Comparison of ENCODE assay signal across 16 cellular contexts in the genomic region with DNA sequence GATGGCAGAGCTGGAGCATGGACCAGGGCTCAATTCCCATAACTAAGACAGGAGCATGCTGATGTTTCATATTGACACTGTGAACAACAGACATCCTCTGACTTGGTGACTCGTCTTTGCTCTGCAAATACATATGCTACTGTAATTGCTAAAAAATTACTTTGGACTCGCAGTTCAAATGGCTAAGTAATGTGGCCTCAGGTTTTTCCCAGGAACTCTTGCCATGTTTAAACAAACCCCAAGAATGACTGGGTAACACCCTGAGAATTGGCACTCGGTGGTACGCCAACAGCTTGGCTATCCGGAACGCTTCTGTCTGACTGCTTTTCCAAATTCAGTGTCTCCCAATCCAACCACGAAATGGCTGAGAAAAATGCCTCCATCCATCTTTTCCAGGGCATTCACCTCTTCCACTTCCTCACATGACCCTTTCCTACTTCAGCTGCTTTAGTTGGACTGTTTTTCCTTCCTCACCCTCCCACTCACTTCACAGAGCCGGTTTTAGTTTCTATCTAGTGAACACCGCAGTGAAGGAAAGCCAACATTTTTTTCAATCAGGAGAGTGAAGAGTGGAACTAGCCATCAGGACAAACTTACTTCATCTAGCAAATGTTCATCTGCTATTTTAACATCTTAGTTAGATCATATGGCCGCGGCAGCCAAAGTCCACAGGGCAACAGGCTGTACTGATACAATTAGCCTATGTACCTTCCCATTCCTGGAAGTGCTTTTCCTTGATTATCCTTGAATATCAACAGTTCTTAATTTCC.
DNase-seq lines count a peak whose midpoint lies in the region; ATAC-seq and TF ChIP-seq lines count a peak whose summit lies in the region.
"Had no signal": no experiment of that assay in that cellular context is flagged by ENCODE, and none has a peak within 500 bp of the region (broad histone marks: within the 10 kb centered on the region; RNA-seq: fewer than 3 reads in every experiment).

No MANE protein-coding gene starts in this region.

- CTCF ChIA-PET in CD4-positive, alpha-beta T cell (lab: Charles Lee), result no interaction called here

- H3K27ac Mint-ChIP-seq in CD4-positive, alpha-beta T cell, result no peak overlapping the region
- H3K27ac Mint-ChIP-seq: CD4-positive, alpha-beta memory T cell; WTC11 had no signal

- no peak overlapping the region for H3K4me3 Mint-ChIP-seq in CD4-positive, alpha-beta T cell
- H3K4me3 Mint-ChIP-seq: CD4-positive, alpha-beta memory T cell; WTC11 had no signal

- H3K36me3 ChIP-seq in RWPE2 (ENCODE audit: low read depth), result no peaks in the 10 kb centered on the region
- H3K36me3 ChIP-seq in skeletal muscle satellite cell (ENCODE audit: insufficient read depth, low read length), result no peaks in the 10 kb centered on the region

- H3K4me1 ChIP-seq in RWPE2 (ENCODE audit: insufficient read depth, poor library complexity, severe bottlenecking) (peaks cover 58% of the 10 kb centered on the region), skeletal muscle satellite cell (ENCODE audit: control insufficient read depth, insufficient read depth, low read length) (peaks cover 48% of the 10 kb centered on the region)

- no peaks in the 10 kb centered on the region for H3K9me3 ChIP-seq in RWPE2 (ENCODE audit: severe bottlenecking)
- H3K9me3 ChIP-seq in skeletal muscle satellite cell (replicated peaks; ENCODE audit: low read length), result no peaks in the 10 kb centered on the region
- no peaks in the 10 kb centered on the region for H3K9me3 ChIP-seq in CD4-positive, alpha-beta T cell (ENCODE audit: control insufficient read depth, low read length)

- no peaks in the 10 kb centered on the region for H3K4me1 Mint-ChIP-seq in CD4-positive, alpha-beta T cell (ENCODE audit: low read depth)

- TF ChIP-seq CTCF in RWPE2 (IDR thresholded peaks at IDR 0.05; ENCODE audit: poor library complexity, severe bottlenecking) (no peak), fibroblast of the aortic adventitia (IDR thresholded peaks at IDR 0.05; ENCODE audit: insufficient read depth, low read length) (no peak)
- no peak for TF ChIP-seq CTCF in CD4-positive, alpha-beta T cell (IDR thresholded peaks at IDR 0.05)

- no peaks in the 10 kb centered on the region for H3K36me3 Mint-ChIP-seq in CD4-positive, alpha-beta T cell (ENCODE audit: low read depth)
- H3K36me3 Mint-ChIP-seq: CD4-positive, alpha-beta memory T cell; WTC11 had no signal

- peak overlapping the region; percentile 95 for H3K27ac ChIP-seq in RWPE2 (ENCODE audit: poor library complexity, severe bottlenecking)
- H3K27ac ChIP-seq in CD4-positive, alpha-beta T cell (ENCODE audit: low read depth, low read length), result no peak overlapping the region
- H3K27ac ChIP-seq: 22Rv1 had no signal

- H3K4me2 ChIP-seq in skeletal muscle satellite cell (ENCODE audit: low read length), result peak overlapping the region; percentile 48

- POLR2A ChIA-PET in CD4-positive, alpha-beta T cell (lab: Charles Lee), result no interaction called here

- H3K27me3 ChIP-seq in RWPE2 (ENCODE audit: insufficient read depth, poor library complexity, severe bottlenecking), result no peaks in the 10 kb centered on the region
- H3K27me3 ChIP-seq in skeletal muscle satellite cell (ENCODE audit: control insufficient read depth, insufficient read depth, low read length), result no peaks in the 10 kb centered on the region
- H3K27me3 ChIP-seq in CD4-positive, alpha-beta T cell (ENCODE audit: control insufficient read depth, insufficient read depth, low read length), result no peaks in the 10 kb centered on the region

- DNase-seq in DMS 273 (lab: John Stamatoyannopoulos, UW; ENCODE audit: unreplicated experiment) (peak; percentile 30), DMS 273 treated with DMSO at 0.1 percent for 48 hours (lab: John Stamatoyannopoulos, UW) (no peak), RWPE2 (ENCODE audit: low spot score) (no peak), fibroblast of the aortic adventitia (ENCODE audit: low read depth) (peak; percentile 66), globus pallidus (ENCODE audit: low spot score) (no peak)
- DNase-seq in CD4-positive, alpha-beta T cell, result no peak
- DNase-seq: activated effector memory CD4-positive, alpha-beta T cell treated with anti-CD3 and anti-CD28 coated beads, Interleukin-2, amount 50 U/mL, for 16 hours; CD4-positive, alpha-beta memory T cell; Karpas-422; left cardiac atrium; NCI-H146; stimulated activated CD4-positive, alpha-beta T cell treated with anti-CD3 and anti-CD28 coated beads, Interleukin-15, amount 100 ng/mL, for 24 hours had no signal

- peak; percentile 49 for ATAC-seq in RWPE2 (ENCODE audit: low read depth)
- no peak for ATAC-seq in HG03342 (IDR thresholded peaks at IDR 0.05; ENCODE audit: unreplicated experiment)
- ATAC-seq in CD4-positive, alpha-beta T cell (ENCODE audit: poor library complexity), result no peak
- ATAC-seq: WTC11 had no signal

- peak overlapping the region; percentile 53 for H3K9ac ChIP-seq in skeletal muscle satellite cell (ENCODE audit: low read depth, low read length)

- intact Hi-C loops in CD4-positive, alpha-beta T cell (cut with DNase I, micrococcal nuclease), result no loop called here

- no peaks in the 10 kb centered on the region for H3K9me3 Mint-ChIP-seq in CD4-positive, alpha-beta T cell
- H3K9me3 Mint-ChIP-seq: CD4-positive, alpha-beta memory T cell; WTC11 had no signal

- H3K4me3 ChIP-seq in RWPE2 (ENCODE audit: severe bottlenecking), result no peak overlapping the region
- H3K4me3 ChIP-seq in fibroblast of the aortic adventitia (ENCODE audit: low read depth, low read length), result no peak overlapping the region
- H3K4me3 ChIP-seq in skeletal muscle satellite cell (ENCODE audit: low read length), result peak overlapping the region; percentile 9

- H3K27me3 Mint-ChIP-seq in CD4-positive, alpha-beta T cell, result peaks cover 14% of the 10 kb centered on the region

Comparison
In these comparisons a context has a peak if more than half of its experiments do, and no peak if none do; other contexts are left out.
1. DNase-seq: peak in DMS 273 (single experiment) and fibroblast of the aortic adventitia (single experiment); none in DMS 273 treated with DMSO at 0.1 percent for 48 hours (single experiment), RWPE2 (single experiment), globus pallidus (single experiment) and CD4-positive, alpha-beta T cell (0 of 10).